17 cellular contexts compared by ENCODE assay signal in genomic region chr10:13338337-13339128, GRCh38. TPM values are rescaled to one million over a fixed set of nuclear protein-coding genes. Genes with fewer than 3 reads are reported as not detected.
DNase-seq lines count a peak whose midpoint lies in the region; ATAC-seq and TF ChIP-seq lines count a peak whose summit lies in the region.
"Had no signal": no experiment of that assay in that cellular context is flagged by ENCODE, and none has a peak within 500 bp of the region (broad histone marks: within the 10 kb centered on the region; RNA-seq: fewer than 3 reads in every experiment).

No MANE protein-coding gene starts in this region.

- 25% methylated on average over 11 of the region's 11 CpGs for WGBS in esophagus muscularis mucosa
- WGBS in mesenchymal stem cell: 92% methylated on average over 11 of the region's 11 CpGs

- no peak overlapping the region for H3K4me3 Mint-ChIP-seq in activated naive CD8-positive, alpha-beta T cell treated with anti-CD3 and anti-CD28 coated beads, Interleukin-2, amount 50 U/mL, for 24 hours
- H3K4me3 Mint-ChIP-seq: activated naive CD4-positive, alpha-beta T cell treated with anti-CD3 and anti-CD28 coated beads, Interleukin-2, amount 10 ng/mL, durations not matched to agents 7 days and 5 days; neural progenitor cell had no signal

- H2BK12ac ChIP-seq in mesenchymal stem cell (ENCODE audit: low read length in 2 of 2): no peak overlapping the region

- no peak overlapping the region for H2BK15ac ChIP-seq in mesenchymal stem cell (ENCODE audit: low read depth, poor library complexity, severe bottlenecking)

- H4K20me1 ChIP-seq in Karpas-422 (ENCODE audit: insufficient read depth, low read depth, low read length): no peaks in the 10 kb centered on the region

- H3K4ac ChIP-seq in mesenchymal stem cell (ENCODE audit: low read depth in 1 of 2, low read length in 2 of 2): no peak overlapping the region

- peaks cover 80% of the 10 kb centered on the region for H3K79me2 ChIP-seq in Karpas-422 (ENCODE audit: low read length)

- H3K4me2 ChIP-seq in Karpas-422 (ENCODE audit: low read depth, low read length, poor library complexity, severe bottlenecking) (no peak overlapping the region), mesenchymal stem cell (ENCODE audit: low read length, poor library complexity, severe bottlenecking) (no peak overlapping the region)
- H3K4me2 ChIP-seq: neural progenitor cell had no signal

- H3K27me3 Mint-ChIP-seq in activated naive CD8-positive, alpha-beta T cell treated with anti-CD3 and anti-CD28 coated beads, Interleukin-2, amount 50 U/mL, for 24 hours: no peaks in the 10 kb centered on the region
- H3K27me3 Mint-ChIP-seq: activated naive CD4-positive, alpha-beta T cell treated with anti-CD3 and anti-CD28 coated beads, Interleukin-2, amount 10 ng/mL, durations not matched to agents 7 days and 5 days had no signal

- no peak overlapping the region for H2BK120ac ChIP-seq in mesenchymal stem cell (ENCODE audit: low read depth, low read length)

- no peak for TF ChIP-seq POLR2A in esophagus muscularis mucosa (IDR thresholded peaks at IDR 0.05; ENCODE audit: low read depth)

- no peak overlapping the region for H3K27ac Mint-ChIP-seq in activated naive CD8-positive, alpha-beta T cell treated with anti-CD3 and anti-CD28 coated beads, Interleukin-2, amount 50 U/mL, for 24 hours
- H3K27ac Mint-ChIP-seq: neural progenitor cell had no signal

- no peaks in the 10 kb centered on the region for H3K9me3 ChIP-seq in Karpas-422 (ENCODE audit: low read length)
- H3K9me3 ChIP-seq in esophagus muscularis mucosa: no peaks in the 10 kb centered on the region
- H3K9me3 ChIP-seq in mesenchymal stem cell (ENCODE audit: control insufficient read depth, low read length): no peaks in the 10 kb centered on the region

- no peak overlapping the region for H4K8ac ChIP-seq in mesenchymal stem cell (ENCODE audit: low read length)

- no peak overlapping the region for H2AK5ac ChIP-seq in mesenchymal stem cell (ENCODE audit: low read length, severe bottlenecking)

- peaks cover 50% of the 10 kb centered on the region for H3K79me1 ChIP-seq in mesenchymal stem cell (replicated peaks; ENCODE audit: low read length, poor library complexity, severe bottlenecking)

- H2AFZ ChIP-seq in Karpas-422 (ENCODE audit: low read length) (no peak overlapping the region), mesenchymal stem cell (ENCODE audit: low read depth, low read length) (no peak overlapping the region)
- H2AFZ ChIP-seq: neural progenitor cell had no signal

- H3K36me3 ChIP-seq in Karpas-422 (ENCODE audit: insufficient read depth, low read length) (peaks cover 51% of the 10 kb centered on the region; the same call in 1 of the 2 replicates), esophagus muscularis mucosa (peaks cover 10 to 38% (median 29%) of the 10 kb centered on the region in 4 donors), mesenchymal stem cell (ENCODE audit: control insufficient read depth in 1 of 2, insufficient read depth in 2 of 2, low read depth in 1 of 2, low read length in 2 of 2) (peaks cover 23 to 29% of the 10 kb centered on the region in 2 experiments)
- H3K36me3 ChIP-seq: neural progenitor cell had no signal

- no peak for TF ChIP-seq EP300 in esophagus muscularis mucosa (IDR thresholded peaks at IDR 0.05)

- POLR2A ChIA-PET in AG04449 (lab: Yijun Ruan, JAX) (no interaction called here), HEK293T (lab: Yijun Ruan, JAX) (no interaction called here)

- H4K91ac ChIP-seq in mesenchymal stem cell (ENCODE audit: low read length): no peak overlapping the region

- no peaks in the 10 kb centered on the region for H3K9me3 Mint-ChIP-seq in activated naive CD8-positive, alpha-beta T cell treated with anti-CD3 and anti-CD28 coated beads, Interleukin-2, amount 50 U/mL, for 24 hours
- H3K9me3 Mint-ChIP-seq: activated naive CD4-positive, alpha-beta T cell treated with anti-CD3 and anti-CD28 coated beads, Interleukin-2, amount 10 ng/mL, durations not matched to agents 7 days and 5 days; neural progenitor cell had no signal

- no peak for TF ChIP-seq CTCF in AG04449 (IDR thresholded peaks at IDR 0.05; ENCODE audit: insufficient read depth, low read length, missing control alignments)
- TF ChIP-seq CTCF in esophagus muscularis mucosa (IDR thresholded peaks at IDR 0.05): no peak

- CTCF ChIA-PET in AG04449 (lab: Yijun Ruan, JAX): no interaction called here
- CTCF ChIA-PET in HEK293T (lab: Yijun Ruan, JAX): no interaction called here

- H2BK5ac ChIP-seq in mesenchymal stem cell (ENCODE audit: low read depth, low read length, poor library complexity, severe bottlenecking): no peak overlapping the region

- H3K4me1 Mint-ChIP-seq in activated naive CD8-positive, alpha-beta T cell treated with anti-CD3 and anti-CD28 coated beads, Interleukin-2, amount 50 U/mL, for 24 hours: peaks cover 23% of the 10 kb centered on the region

- peak overlapping the region; percentile 19 for H3K4me3 ChIP-seq in AG04449 (ENCODE audit: low read depth, low read length)
- no peak overlapping the region for H3K4me3 ChIP-seq in Karpas-422 (ENCODE audit: low read length)
- no peak overlapping the region for H3K4me3 ChIP-seq in esophagus muscularis mucosa
- H3K4me3 ChIP-seq in mesenchymal stem cell (ENCODE audit: insufficient read depth in 1 of 2, low read depth in 1 of 2, low read length in 2 of 2): peak overlapping the region in 1 of 2 experiments; percentile 50
- H3K4me3 ChIP-seq: neural progenitor cell had no signal

- no peaks in the 10 kb centered on the region for H3K9me2 ChIP-seq in Karpas-422 (replicated peaks; ENCODE audit: insufficient read depth, low read length)

- DNase-seq in AG04449 (ENCODE audit: low read depth, low spot score) (peak; percentile 64), Karpas-422 (no peak), esophagus muscularis mucosa (ENCODE audit: extremely low spot score) (no peak), mesenchymal stem cell (no peak), HEK293T (ENCODE audit: extremely low spot score) (no peak)
- DNase-seq in activated CD4-positive, CD25-positive, alpha-beta regulatory T cell treated with anti-CD3 and anti-CD28 coated beads, Interleukin-2, amount 50 U/mL, for 72 hours: no peak
- no peak for DNase-seq in activated naive CD8-positive, alpha-beta T cell treated with anti-CD3 and anti-CD28 coated beads, Interleukin-2, amount 50 U/mL, for 24 hours
- DNase-seq: activated naive CD4-positive, alpha-beta T cell treated with anti-CD3 and anti-CD28 coated beads, Interleukin-2, amount 10 ng/mL, durations not matched to agents 7 days and 5 days; DND-41; foreskin melanocyte; kidney glomerular epithelial cell; NCI-H1105; NCI-H345; stimulated activated CD4-positive, alpha-beta T cell treated with anti-CD3 and anti-CD28 coated beads, Interleukin-12 subunit alpha, Interleukin-12 subunit beta, amount 100 ng/mL, for 4 hours; T1000 had no signal

- H3K23ac ChIP-seq in mesenchymal stem cell (ENCODE audit: low read length in 2 of 2): no peak overlapping the region

- intact Hi-C loops in esophagus muscularis mucosa (cut with DNase I): no loop called here

- H3K14ac ChIP-seq in mesenchymal stem cell (ENCODE audit: low read length in 2 of 2): no peak overlapping the region

- H3K18ac ChIP-seq in mesenchymal stem cell (ENCODE audit: low read depth in 1 of 2, low read length in 2 of 2): no peak overlapping the region

- H3K9ac ChIP-seq in Karpas-422 (ENCODE audit: low read length) (no peak overlapping the region), mesenchymal stem cell (ENCODE audit: low read length) (peak overlapping the region; percentile 53)
- H3K9ac ChIP-seq: neural progenitor cell had no signal

- peaks cover 42% of the 10 kb centered on the region for H3K36me3 Mint-ChIP-seq in activated naive CD8-positive, alpha-beta T cell treated with anti-CD3 and anti-CD28 coated beads, Interleukin-2, amount 50 U/mL, for 24 hours (ENCODE audit: low read depth)

- H3K27me3 ChIP-seq in Karpas-422 (ENCODE audit: low read length) (no peaks in the 10 kb centered on the region), esophagus muscularis mucosa (no peaks in the 10 kb centered on the region), mesenchymal stem cell (ENCODE audit: control insufficient read depth in 1 of 2, insufficient read depth in 1 of 2, low read length in 2 of 2) (no peaks in the 10 kb centered on the region)
- H3K27me3 ChIP-seq: neural progenitor cell had no signal

- ATAC-seq in activated naive CD8-positive, alpha-beta T cell treated with anti-CD3 and anti-CD28 coated beads, Interleukin-2, amount 50 U/mL, for 24 hours: no peak
- ATAC-seq in GM19397 (IDR thresholded peaks at IDR 0.05; ENCODE audit: unreplicated experiment): no peak

- H3K27ac ChIP-seq in Karpas-422 (ENCODE audit: low read length): 0 out of 2 replicates have a peak overlapping the region, but pooled peaks have one; percentile 25
- H3K27ac ChIP-seq in esophagus muscularis mucosa (replicated peaks in 1 of 4): peak overlapping the region in 3 of 4 donors; percentile 13 to 55 (median 45)
- H3K27ac ChIP-seq in mesenchymal stem cell (ENCODE audit: low read length, poor library complexity, severe bottlenecking): no peak overlapping the region
- H3K27ac ChIP-seq: neural progenitor cell had no signal

- H3K4me1 ChIP-seq in Karpas-422 (ENCODE audit: low read length): peaks cover 33% of the 10 kb centered on the region
- peaks cover 11 to 52% (median 43%) of the 10 kb centered on the region in 4 donors for H3K4me1 ChIP-seq in esophagus muscularis mucosa
- peaks cover 2% of the 10 kb centered on the region for H3K4me1 ChIP-seq in mesenchymal stem cell (ENCODE audit: control insufficient read depth, insufficient read depth, low read depth, low read length)
- H3K4me1 ChIP-seq: neural progenitor cell had no signal

TF ChIP-seq in HEK293T, 16 proteins besides CTCF, POLR2A, EP300 and RAD21 (continues in another document):
- TF ChIP-seq HDGF (IDR thresholded peaks at IDR 0.05; ENCODE audit: borderline replicate concordance) (no peak), FOXA1 (IDR thresholded peaks at IDR 0.05) (no peak), FOXK2 (IDR thresholded peaks at IDR 0.05) (no peak), ZNF384 (IDR thresholded peaks at IDR 0.05) (no peak), L3MBTL2 (conservative IDR thresholded peaks at IDR 0.05) (no peak), SUZ12 (IDR thresholded peaks at IDR 0.05) (no peak), CTBP1 (IDR thresholded peaks at IDR 0.05; ENCODE audit: borderline replicate concordance) (no peak), FOXM1 (IDR thresholded peaks at IDR 0.05; ENCODE audit: borderline replicate concordance) (no peak), BHLHE40 (IDR thresholded peaks at IDR 0.05; ENCODE audit: borderline replicate concordance) (no peak), SP1 (IDR thresholded peaks at IDR 0.05) (no peak)

RNA-seq across cellular contexts. Expression of gene SEPHS1, which starts 9.6 kb away (rescaled TPM):
- 70.0 and 81.0 TPM in 2 replicates for total RNA-seq in Karpas-422 (2014; rRNA removed; shearing (Covaris generic); ENCODE audit: low replicate concordance)
- 10 to 100 TPM; 37.0 to 53.1 (median 46.0) TPM for total RNA-seq in esophagus muscularis mucosa
- 33.7 TPM for polyA plus RNA-seq in mesenchymal stem cell (2013, experiment 1 of 2)
- 34.2 TPM for polyA plus RNA-seq in mesenchymal stem cell (2013, experiment 2 of 2)

RNA-seq across cellular contexts. Expression of gene PHYH, which starts 38.7 kb away (rescaled TPM):
- total RNA-seq in Karpas-422 (2014; rRNA removed; shearing (Covaris generic); ENCODE audit: low replicate concordance): 3.5 and 4.0 TPM in 2 replicates
- total RNA-seq in esophagus muscularis mucosa: 10 to 100 TPM; 29.3 to 42.8 (median 38.4) TPM
- polyA plus RNA-seq in mesenchymal stem cell (2013, experiment 1 of 2): 31.3 TPM
- polyA plus RNA-seq in mesenchymal stem cell (2013, experiment 2 of 2): 33.9 TPM
